ENCODE assay signal across 8 cellular contexts in the genomic region with DNA sequence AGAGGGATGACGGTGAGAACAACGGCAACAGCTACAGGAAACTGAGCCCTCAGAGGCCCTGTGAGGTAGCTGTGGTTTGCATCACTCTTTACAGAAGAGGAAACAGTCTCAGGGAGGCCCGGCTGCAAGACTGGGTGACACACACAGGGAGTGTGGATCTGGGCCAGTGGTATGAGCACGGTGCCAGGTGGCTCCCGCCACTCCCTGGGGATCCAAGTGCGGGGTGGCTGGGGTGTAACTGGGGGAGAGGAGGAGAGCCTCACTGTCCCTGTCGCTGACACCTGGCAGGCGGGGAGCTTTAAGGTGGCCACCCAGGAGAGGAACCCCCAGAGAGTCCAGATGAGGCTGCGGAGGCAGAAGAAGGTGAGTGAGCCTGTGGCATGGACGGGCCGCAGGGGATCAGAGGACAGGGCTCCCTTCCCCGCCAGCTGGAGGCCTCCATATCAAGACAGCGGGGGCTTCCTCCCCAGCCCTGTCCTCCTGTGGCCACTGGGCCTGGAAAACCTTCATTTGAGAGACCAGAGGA. TPM values are rescaled to one million over a fixed set of nuclear protein-coding genes. Genes with fewer than 3 reads are reported as not detected.
DNase-seq lines count a peak whose midpoint lies in the region; ATAC-seq and TF ChIP-seq lines count a peak whose summit lies in the region.

No MANE protein-coding gene starts in this region.

- no peaks in the 10 kb centered on the region for H3K9me2 ChIP-seq in PC-9 (ENCODE audit: insufficient read depth)

- 77 to 80% methylated on average over 13 of the region's 13 CpGs for WGBS in heart right ventricle, 2 donors

- no peaks in the 10 kb centered on the region for H3K9me3 ChIP-seq in heart right ventricle
- no peaks in the 10 kb centered on the region for H3K9me3 ChIP-seq in PC-9 (ENCODE audit: insufficient read depth, low read depth)

- H3K27ac ChIP-seq in heart right ventricle, result peak overlapping the region in 2 of 10 donors; percentile 44 to 93
- no peak overlapping the region for H3K27ac ChIP-seq in PC-9

- intact Hi-C loops in heart right ventricle (cut with DNase I) (no loop called here), PC-9 (cut with micrococcal nuclease; ENCODE audit: unreplicated experiment) (no loop called here)

- CTCF ChIA-PET in activated CD8-positive, alpha-beta T cell treated with anti-CD3 and anti-CD28 coated beads, Interleukin-2, amount 10 ng/mL, durations not matched to agents 7 days and 5 days (lab: Charles Lee), result interaction anchor here (1.0 to 2.5 kb wide), 5 partner anchors 10 to 198 kb away, joined by 3 to 11 read pairs (median 6); a partner anchor contains a TSS
- CTCF ChIA-PET in PC-9 (lab: Charles Lee), result no interaction called here

- no peaks in the 10 kb centered on the region for H3K27me3 Mint-ChIP-seq in activated CD8-positive, alpha-beta T cell treated with anti-CD3 and anti-CD28 coated beads, Interleukin-2, amount 10 ng/mL, durations not matched to agents 7 days and 5 days (ENCODE audit: low read depth)

- H3K4me1 ChIP-seq in heart right ventricle (peaks cover 0 to 28% (median 0%) of the 10 kb centered on the region in 9 donors), PC-9 (replicated peaks; ENCODE audit: insufficient read depth) (no peaks in the 10 kb centered on the region)

- DNase-seq in activated CD8-positive, alpha-beta T cell treated with anti-CD3 and anti-CD28 coated beads, Interleukin-2, amount 10 ng/mL, durations not matched to agents 7 days and 5 days, result peak; percentile 92
- no peak for DNase-seq in heart right ventricle
- DNase-seq in stimulated activated CD8-positive, alpha-beta memory T cell treated with anti-CD3 and anti-CD28 coated beads, Interleukin-4, amount 100 ng/mL, for 4 hours (ENCODE audit: low read depth in 2 of 2, low spot score in 1 of 2), result peak; percentile 45 to 53
- DNase-seq in NCI-H748 (lab: John Stamatoyannopoulos, UW; ENCODE audit: unreplicated experiment), result no peak
- DNase-seq in PC-9, result no peak
- DNase-seq in HuH-7.5 (ENCODE audit: low spot score), result no peak

- no peak overlapping the region for H3K4me2 ChIP-seq in PC-9

- H3K4me3 Mint-ChIP-seq in activated CD8-positive, alpha-beta T cell treated with anti-CD3 and anti-CD28 coated beads, Interleukin-2, amount 10 ng/mL, durations not matched to agents 7 days and 5 days, result peak overlapping the region; percentile 98

- peaks cover 0 to 69% (median 21%) of the 10 kb centered on the region in 9 donors for H3K36me3 ChIP-seq in heart right ventricle
- no peaks in the 10 kb centered on the region; the same call in 1 of the 2 replicates for H3K36me3 ChIP-seq in PC-9 (ENCODE audit: low read depth)

- H3K27me3 ChIP-seq in heart right ventricle (no peaks in the 10 kb centered on the region), PC-9 (ENCODE audit: insufficient read depth, low read depth) (no peaks in the 10 kb centered on the region)

- no peaks in the 10 kb centered on the region for H3K9me3 Mint-ChIP-seq in activated CD8-positive, alpha-beta T cell treated with anti-CD3 and anti-CD28 coated beads, Interleukin-2, amount 10 ng/mL, durations not matched to agents 7 days and 5 days (ENCODE audit: insufficient read depth)

- TF ChIP-seq CTCF in heart right ventricle (IDR thresholded peaks at IDR 0.05) (no peak), PC-9 (conservative IDR thresholded peaks at IDR 0.05) (no peak)

- H2AFZ ChIP-seq in PC-9, result no peak overlapping the region

- H3K27ac Mint-ChIP-seq in activated CD8-positive, alpha-beta T cell treated with anti-CD3 and anti-CD28 coated beads, Interleukin-2, amount 10 ng/mL, durations not matched to agents 7 days and 5 days, result peak overlapping the region; percentile 100

- peaks cover 69% of the 10 kb centered on the region for H3K36me3 Mint-ChIP-seq in activated CD8-positive, alpha-beta T cell treated with anti-CD3 and anti-CD28 coated beads, Interleukin-2, amount 10 ng/mL, durations not matched to agents 7 days and 5 days (ENCODE audit: low read depth)

- POLR2A ChIA-PET in activated CD8-positive, alpha-beta T cell treated with anti-CD3 and anti-CD28 coated beads, Interleukin-2, amount 10 ng/mL, durations not matched to agents 7 days and 5 days (lab: Charles Lee), result interaction anchor here (0.6 to 3.0 kb wide), 7 partner anchors 10 to 162 kb away, joined by 3 to 41 read pairs (median 4); a partner anchor contains a TSS
- POLR2A ChIA-PET in PC-9 (lab: Charles Lee; ENCODE audit: unreplicated experiment), result no interaction called here

- no TSS peak for BruUV-seq in PC-9 (replicated peaks; lab: Mats Ljungman, UMichigan)

- H3F3A ChIP-seq in PC-9 (ENCODE audit: insufficient read depth, low read depth), result no peaks in the 10 kb centered on the region

- H3K79me2 ChIP-seq in PC-9 (ENCODE audit: low read depth), result no peaks in the 10 kb centered on the region

- ATAC-seq in GM19025 (IDR thresholded peaks at IDR 0.05; ENCODE audit: low read depth, unreplicated experiment) (peak; percentile 86), HG03354 (IDR thresholded peaks at IDR 0.05; ENCODE audit: poor library complexity, severe bottlenecking, unreplicated experiment) (peak; percentile 88), heart right ventricle (peak; percentile 27 to 66 (median 54))
- peak; percentile 100 for ATAC-seq in activated CD8-positive, alpha-beta T cell treated with anti-CD3 and anti-CD28 coated beads, Interleukin-2, amount 10 ng/mL, durations not matched to agents 7 days and 5 days

- H3K4me1 Mint-ChIP-seq in activated CD8-positive, alpha-beta T cell treated with anti-CD3 and anti-CD28 coated beads, Interleukin-2, amount 10 ng/mL, durations not matched to agents 7 days and 5 days (ENCODE audit: low read depth), result peaks cover 42% of the 10 kb centered on the region

- peak overlapping the region in 1 of 10 donors; percentile 47 for H3K4me3 ChIP-seq in heart right ventricle
- H3K4me3 ChIP-seq in PC-9, result no peak overlapping the region

- no peaks in the 10 kb centered on the region for H4K20me1 ChIP-seq in PC-9 (ENCODE audit: insufficient read depth)

RNA-seq across cellular contexts. Expression of a gene that starts 5.6 kb away (rescaled TPM):
- 10 to 100 TPM; 34.0 to 38.5 TPM for total RNA-seq in activated CD8-positive, alpha-beta T cell treated with anti-CD3 and anti-CD28 coated beads, Interleukin-2, amount 10 ng/mL, durations not matched to agents 7 days and 5 days
- total RNA-seq in heart right ventricle, result 1 to 10 TPM in 1 of 10 donors, under 1 TPM in 1, not detected in 8; 0.23 to 1.6 TPM
- under 1 TPM; 0.29 to 0.59 TPM for polyA plus RNA-seq in heart right ventricle
- not detected in 2 replicates for total RNA-seq in PC-9 (2021)

RNA-seq across cellular contexts. Expression of a gene that starts 54.5 kb away (rescaled TPM):
- 1 to 10 TPM; 2.1 to 2.2 TPM for total RNA-seq in activated CD8-positive, alpha-beta T cell treated with anti-CD3 and anti-CD28 coated beads, Interleukin-2, amount 10 ng/mL, durations not matched to agents 7 days and 5 days
- total RNA-seq in heart right ventricle (1 to 10 TPM; 3.0 to 4.2 (median 3.6) TPM), PC-9 (2021) (2.8 and 2.9 TPM in 2 replicates)
- 1 to 10 TPM; 1.2 to 2.1 TPM for polyA plus RNA-seq in heart right ventricle

RNA-seq across cellular contexts. Expression of a gene that starts 57.8 kb away (rescaled TPM):
- total RNA-seq in activated CD8-positive, alpha-beta T cell treated with anti-CD3 and anti-CD28 coated beads, Interleukin-2, amount 10 ng/mL, durations not matched to agents 7 days and 5 days, result not detected
- total RNA-seq in heart right ventricle (1 to 10 TPM in 4 of 10 donors, under 1 TPM in 2, not detected in 4; 0.56 to 2.5 (median 1.3) TPM), PC-9 (2021) (0.90 and 1.1 TPM in 2 replicates)
- under 1 TPM; 0.83 to 0.88 TPM for polyA plus RNA-seq in heart right ventricle

Comparison
In these comparisons a context has a peak if more than half of its experiments do, and no peak if none do; other contexts are left out.
1. DNase-seq: peak in activated CD8-positive, alpha-beta T cell treated with anti-CD3 and anti-CD28 coated beads, Interleukin-2, amount 10 ng/mL, durations not matched to agents 7 days and 5 days (single experiment) and stimulated activated CD8-positive, alpha-beta memory T cell treated with anti-CD3 and anti-CD28 coated beads, Interleukin-4, amount 100 ng/mL, for 4 hours (2 of 2); none in heart right ventricle (0 of 2), NCI-H748 (single experiment), PC-9 (0 of 2) and HuH-7.5 (single experiment).
2. RNA of a gene that starts 5.6 kb away (total RNA-seq): 34.0 to 38.5 TPM in activated CD8-positive, alpha-beta T cell treated with anti-CD3 and anti-CD28 coated beads, Interleukin-2, amount 10 ng/mL, durations not matched to agents 7 days and 5 days; 0.23 to 1.6 TPM in heart right ventricle and not detected in PC-9; every median in the first group is over 10 times any median in the second.
3. Peak in every context shown above with its lines, with median percentiles within 50 percentile points of each other: ATAC-seq.